ENCODE assay signal across 8 cellular contexts in genomic region chr1:152110860-152111514, GRCh38. TPM values are rescaled to one million over a fixed set of nuclear protein-coding genes. Genes with fewer than 3 reads are reported as not detected.
DNase-seq lines count a peak whose midpoint lies in the region; ATAC-seq, FAIRE-seq and TF ChIP-seq lines count a peak whose summit lies in the region.

No MANE protein-coding gene starts in this region.

- FAIRE-seq in GM12891 (lab: Jason Lieb, UNC): peak; percentile 33
- no peak for FAIRE-seq in RCC 7860 (lab: Jason Lieb, UNC)

- ATAC-seq in lower lobe of right lung (peak; percentile 59 to 64), HG02852 (IDR thresholded peaks at IDR 0.05; ENCODE audit: unreplicated experiment) (no peak)

- peak overlapping the region; percentile 49 for H3K4me3 ChIP-seq in choroid plexus epithelial cell (ENCODE audit: low read depth, low read length)
- H3K4me3 ChIP-seq in lower lobe of right lung: peak overlapping the region; percentile 61

- H3K4me1 ChIP-seq in lower lobe of right lung: peaks cover 50% of the 10 kb centered on the region

- no peaks in the 10 kb centered on the region for H3K36me3 ChIP-seq in lower lobe of right lung

- intact Hi-C loops in lower lobe of right lung (cut with DNase I): no loop called here

- H3K27ac ChIP-seq in lower lobe of right lung: no peak overlapping the region

- DNase-seq in AG08396 (ENCODE audit: low spot score): peak; percentile 18
- no peak for DNase-seq in GM12891 (ENCODE audit: insufficient read length, low spot score)
- DNase-seq in RCC 7860 (ENCODE audit: low spot score): peak; percentile 12
- DNase-seq in choroid plexus epithelial cell (ENCODE audit: low read depth): peak; percentile 60
- peak; percentile 53 for DNase-seq in lower lobe of right lung
- peak; percentile 20 for DNase-seq in superior temporal gyrus (ENCODE audit: extremely low spot score)
- DNase-seq in cortex of kidney (lab: John Stamatoyannopoulos, UW): no peak

- no peak for TF ChIP-seq CTCF in choroid plexus epithelial cell (conservative IDR thresholded peaks at IDR 0.05; ENCODE audit: low read depth, low read length)
- no peak for TF ChIP-seq CTCF in lower lobe of right lung (IDR thresholded peaks at IDR 0.05)

- no peak for TF ChIP-seq POLR2A in GM12891 (IDR thresholded peaks at IDR 0.05; ENCODE audit: low read depth, low read length)

- peaks cover 94% of the 10 kb centered on the region for H3K27me3 ChIP-seq in lower lobe of right lung (ENCODE audit: low read depth)

- H3K9me3 ChIP-seq in lower lobe of right lung: peaks cover 7% of the 10 kb centered on the region

TF ChIP-seq in GM12891, 5 proteins besides CTCF, POLR2A, EP300 and RAD21:
- TF ChIP-seq PAX5 (IDR thresholded peaks at IDR 0.05; ENCODE audit: insufficient read depth, low read length, severe bottlenecking) (no peak), SPI1 (IDR thresholded peaks at IDR 0.05; ENCODE audit: low read depth, low read length) (no peak), TAF1 (IDR thresholded peaks at IDR 0.05; ENCODE audit: low read depth, low read length) (no peak), POLR2AphosphoS5 (IDR thresholded peaks at IDR 0.05; ENCODE audit: low read depth, low read length) (no peak), POU2F2 (IDR thresholded peaks at IDR 0.05; ENCODE audit: low read depth, low read length) (no peak)
TF ChIP-seq in GM12891: peak in this region for 0.

RNA-seq across cellular contexts. Expression of gene TCHH, which starts 4.3 kb away (rescaled TPM):
- 0.04 TPM for polyA plus RNA-seq in GM12891 (2012; ENCODE audit: low read depth, missing spikeins)
- total RNA-seq in lower lobe of right lung: 0.15 TPM

RNA-seq across cellular contexts. Expression of gene TCHHL1, which starts 22.1 kb away (rescaled TPM):
- not detected for polyA plus RNA-seq in GM12891 (2012; ENCODE audit: low read depth, missing spikeins)
- not detected for total RNA-seq in lower lobe of right lung

RNA-seq across cellular contexts. Expression of gene RPTN, which starts 48.0 kb away (rescaled TPM):
- not detected for polyA plus RNA-seq in GM12891 (2012; ENCODE audit: low read depth, missing spikeins)
- not detected for total RNA-seq in lower lobe of right lung

Comparison
In these comparisons a context has a peak if more than half of its experiments do, and no peak if none do; other contexts are left out.
1. DNase-seq: peak in AG08396 (single experiment), RCC 7860 (single experiment), choroid plexus epithelial cell (single experiment), lower lobe of right lung (single experiment) and superior temporal gyrus (single experiment); none in GM12891 (single experiment) and cortex of kidney (single experiment).